Comparison of ENCODE assay signal across 8 cellular contexts in the genomic region with DNA sequence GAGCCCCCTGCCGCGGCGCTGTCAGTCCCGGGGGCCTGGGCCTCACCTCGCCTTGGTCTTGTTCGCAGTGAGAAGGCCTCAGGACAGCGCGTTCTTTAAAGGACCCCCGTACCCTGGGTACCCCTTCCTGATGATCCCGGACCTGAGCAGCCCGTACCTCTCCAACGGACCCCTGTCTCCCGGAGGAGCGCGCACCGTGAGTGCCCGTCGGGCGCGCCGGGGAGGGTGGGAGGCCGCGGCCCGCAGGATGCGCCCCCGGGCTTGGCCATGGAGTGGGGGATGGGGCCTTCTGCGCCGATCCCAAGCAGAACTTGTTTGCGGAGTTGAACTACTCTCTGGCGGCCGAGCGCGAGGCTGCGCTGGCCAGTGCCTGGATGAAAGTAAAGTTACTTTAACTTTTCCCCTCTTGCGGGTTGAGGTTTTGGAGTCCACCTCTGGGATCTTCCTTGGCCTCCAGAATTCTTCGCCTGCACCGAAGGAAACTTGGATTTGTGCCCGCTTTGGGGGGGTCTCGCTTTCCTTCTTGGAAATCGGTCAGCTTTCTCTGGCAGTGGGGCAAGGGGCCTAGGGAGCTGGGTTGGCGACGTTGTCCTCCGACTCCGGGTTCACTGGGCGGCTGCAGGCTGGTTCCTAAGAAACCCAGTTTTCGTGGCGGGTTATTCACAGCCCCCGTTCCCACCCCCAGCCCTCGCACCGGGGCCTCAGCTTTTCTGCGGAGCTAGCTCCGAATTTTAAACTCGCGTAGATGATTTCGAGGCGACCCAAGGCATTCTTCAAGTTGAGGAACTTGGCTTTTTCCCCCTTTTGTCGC. TPM values are rescaled to one million over a fixed set of nuclear protein-coding genes. Genes with fewer than 3 reads are reported as not detected.
A peak's percentile ranks its signal among the peaks of the same experiment; 100 is the strongest.
DNase-seq lines count a peak whose midpoint lies in the region; ATAC-seq and TF ChIP-seq lines count a peak whose summit lies in the region.

No MANE protein-coding gene starts in this region.

- no peak overlapping the region for H3K27ac Mint-ChIP-seq in activated CD8-positive, alpha-beta memory T cell treated with anti-CD3 and anti-CD28 coated beads, Interleukin-2, amount 10 ng/mL, durations not matched to agents 7 days and 5 days

- H3K4me3 ChIP-seq in coronary artery (peak overlapping the region; percentile 87), right lobe of liver (peak overlapping the region; percentile 56 to 74 (median 65)), tibial artery (peak overlapping the region; percentile 71 to 75)

- no peaks in the 10 kb centered on the region for H3K27me3 ChIP-seq in right lobe of liver
- no peaks in the 10 kb centered on the region for H3K27me3 ChIP-seq in tibial artery

- no peaks in the 10 kb centered on the region for H3K36me3 Mint-ChIP-seq in activated CD8-positive, alpha-beta memory T cell treated with anti-CD3 and anti-CD28 coated beads, Interleukin-2, amount 10 ng/mL, durations not matched to agents 7 days and 5 days

- TF ChIP-seq POLR2A in right lobe of liver (IDR thresholded peaks at IDR 0.05) = no peak

- CTCF ChIA-PET in activated CD8-positive, alpha-beta memory T cell treated with anti-CD3 and anti-CD28 coated beads, Interleukin-2, amount 10 ng/mL, durations not matched to agents 7 days and 5 days (lab: Charles Lee) = interaction anchor here (0.6 to 0.8 kb wide), 2 partner anchors 39 to 163 kb away, joined by 3 read pairs; no protein-coding TSS in a partner anchor

- no peak for TF ChIP-seq CTCF in coronary artery (IDR thresholded peaks at IDR 0.05)
- TF ChIP-seq CTCF in right lobe of liver (IDR thresholded peaks at IDR 0.05) = no peak
- peak in 1 of 2 experiments; percentile 8 for TF ChIP-seq CTCF in tibial artery (IDR thresholded peaks at IDR 0.05)

- no peaks in the 10 kb centered on the region for H3K9me3 Mint-ChIP-seq in activated CD8-positive, alpha-beta memory T cell treated with anti-CD3 and anti-CD28 coated beads, Interleukin-2, amount 10 ng/mL, durations not matched to agents 7 days and 5 days (ENCODE audit: low read depth)

- no peak for DNase-seq in activated CD8-positive, alpha-beta memory T cell treated with anti-CD3 and anti-CD28 coated beads, Interleukin-2, amount 10 ng/mL, durations not matched to agents 7 days and 5 days
- no peak for DNase-seq in activated CD8-positive, alpha-beta memory T cell treated with anti-CD3 and anti-CD28 coated beads, Interleukin-2, amount 50 U/mL, for 4 hours
- DNase-seq in coronary artery (ENCODE audit: low spot score) = no peak
- peak in 2 of 3 donors; percentile 50 to 60 for DNase-seq in right lobe of liver
- peak; percentile 38 to 78 for DNase-seq in tibial artery
- DNase-seq in Kasumi-1 (lab: John Stamatoyannopoulos, UW) = no peak

- H3K27ac ChIP-seq in coronary artery = peak overlapping the region; percentile 83 to 88
- H3K27ac ChIP-seq in right lobe of liver = peak overlapping the region; percentile 55 to 71 (median 59)
- peak overlapping the region; percentile 81 to 88 for H3K27ac ChIP-seq in tibial artery

- no peak for ATAC-seq in activated CD8-positive, alpha-beta memory T cell treated with anti-CD3 and anti-CD28 coated beads, Interleukin-2, amount 10 ng/mL, durations not matched to agents 7 days and 5 days
- ATAC-seq in right lobe of liver (peak; percentile 13 to 52 (median 24)), HG02885 (IDR thresholded peaks at IDR 0.05; ENCODE audit: poor library complexity, unreplicated experiment) (no peak), HG03460 (IDR thresholded peaks at IDR 0.05; ENCODE audit: unreplicated experiment) (no peak)

- H3K4me1 Mint-ChIP-seq in activated CD8-positive, alpha-beta memory T cell treated with anti-CD3 and anti-CD28 coated beads, Interleukin-2, amount 10 ng/mL, durations not matched to agents 7 days and 5 days = peaks cover 8% of the 10 kb centered on the region

- peaks cover 84% of the 10 kb centered on the region for H3K27me3 Mint-ChIP-seq in activated CD8-positive, alpha-beta memory T cell treated with anti-CD3 and anti-CD28 coated beads, Interleukin-2, amount 10 ng/mL, durations not matched to agents 7 days and 5 days

- no peaks in the 10 kb centered on the region for H3K36me3 ChIP-seq in right lobe of liver
- H3K36me3 ChIP-seq in tibial artery = no peaks in the 10 kb centered on the region

- WGBS in right lobe of liver (ENCODE audit: insufficient coverage, low coverage, low lambda C conversion rate, missing lambda C conversion rate) = 67% methylated on average over 7 of the region's 57 CpGs

- intact Hi-C loops in right lobe of liver (cut with DNase I) (loop anchor here (10.0 kb wide), 1 partner anchor 150 kb away; no protein-coding TSS in a partner anchor), tibial artery (cut with DNase I; ENCODE audit: low total_unique reads) (loop anchor here (10.0 kb wide), 1 partner anchor 160 kb away; the partner anchor contains the start of gene KCMF1)

- H3K4me3 Mint-ChIP-seq in activated CD8-positive, alpha-beta memory T cell treated with anti-CD3 and anti-CD28 coated beads, Interleukin-2, amount 10 ng/mL, durations not matched to agents 7 days and 5 days = peak overlapping the region; percentile 1

- no peaks in the 10 kb centered on the region for H3K9me3 ChIP-seq in right lobe of liver
- no peaks in the 10 kb centered on the region for H3K9me3 ChIP-seq in tibial artery

- H3K4me1 ChIP-seq in right lobe of liver (peaks cover 0 to 10% (median 3%) of the 10 kb centered on the region in 4 donors), tibial artery (peaks cover 0 to 56% (median 34%) of the 10 kb centered on the region in 4 donors)

RNA-seq across cellular contexts. Expression of gene TCF7L1, which starts 1.3 kb away (rescaled TPM):
- not detected for total RNA-seq in activated CD8-positive, alpha-beta memory T cell treated with anti-CD3 and anti-CD28 coated beads, Interleukin-2, amount 10 ng/mL, durations not matched to agents 7 days and 5 days
- 1 to 10 TPM; 1.2 to 8.8 (median 3.7) TPM for total RNA-seq in right lobe of liver

Comparison
In these comparisons a context has a peak if more than half of its experiments do, and no peak if none do; other contexts are left out.
1. ATAC-seq: peak in right lobe of liver (4 of 4); none in activated CD8-positive, alpha-beta memory T cell treated with anti-CD3 and anti-CD28 coated beads, Interleukin-2, amount 10 ng/mL, durations not matched to agents 7 days and 5 days (single experiment), HG02885 (single experiment) and HG03460 (single experiment).
2. DNase-seq: peak in right lobe of liver (2 of 3) and tibial artery (2 of 2); none in activated CD8-positive, alpha-beta memory T cell treated with anti-CD3 and anti-CD28 coated beads, Interleukin-2, amount 10 ng/mL, durations not matched to agents 7 days and 5 days (single experiment), activated CD8-positive, alpha-beta memory T cell treated with anti-CD3 and anti-CD28 coated beads, Interleukin-2, amount 50 U/mL, for 4 hours (single experiment), coronary artery (single experiment) and Kasumi-1 (0 of 2).
3. Peak in every context shown above with its lines, with median percentiles within 50 percentile points of each other: H3K27ac ChIP-seq and H3K4me3 ChIP-seq.